Comparison of ENCODE assay signal across 1 cellular context in genomic region chr5:111757582-111758283, GRCh38.
TF ChIP-seq lines count a peak whose summit lies in the region.

No MANE protein-coding gene starts in this region.

TF ChIP-seq in GM12878, 131 proteins besides CTCF, POLR2A, EP300 and RAD21 (continued from another document and continues in another):
- TF ChIP-seq ZNF592 (IDR thresholded peaks at IDR 0.05): no peak
- no peak for TF ChIP-seq NKRF (conservative IDR thresholded peaks at IDR 0.05)
- no peak for TF ChIP-seq SUZ12 (IDR thresholded peaks at IDR 0.05; ENCODE audit: unreplicated experiment)
- TF ChIP-seq KAT2A (conservative IDR thresholded peaks at IDR 0.05; ENCODE audit: control insufficient read depth, low read depth, low read length): no peak
- no peak for TF ChIP-seq ZZZ3 (IDR thresholded peaks at IDR 0.05; ENCODE audit: control insufficient read depth, insufficient read length, low read depth)
- no peak for TF ChIP-seq EZH2 (IDR thresholded peaks at IDR 0.05; ENCODE audit: borderline replicate concordance, control insufficient read depth, low read depth, low read length)
- peak; percentile 21; the same call in 1 of the 2 replicates for TF ChIP-seq NR2F1 (conservative IDR thresholded peaks at IDR 0.05)
- peak; percentile 86; the same call in 1 of the 2 replicates for TF ChIP-seq BACH1 (IDR thresholded peaks at IDR 0.05; ENCODE audit: borderline replicate concordance)
- no peak for TF ChIP-seq NR2C2 (IDR thresholded peaks at IDR 0.05; ENCODE audit: borderline replicate concordance, control insufficient read depth, insufficient read length, low read depth)
- TF ChIP-seq HSF1 (IDR thresholded peaks at IDR 0.05; ENCODE audit: low read depth, low read length): no peak
- no peak for TF ChIP-seq ELK1 (IDR thresholded peaks at IDR 0.05; ENCODE audit: low read depth, low read length)
- peak; percentile 14 for TF ChIP-seq USF1 (IDR thresholded peaks at IDR 0.05; ENCODE audit: borderline replicate concordance, extremely low read length, insufficient read depth, low read depth, low read length)
- peak; percentile 33 for TF ChIP-seq PKNOX1 (IDR thresholded peaks at IDR 0.05)
- peak; percentile 81; the same call in 1 of the 2 replicates for TF ChIP-seq ZNF207 (IDR thresholded peaks at IDR 0.05; ENCODE audit: borderline replicate concordance)
- TF ChIP-seq ZNF217 (IDR thresholded peaks at IDR 0.05): peak; percentile 71; the same call in 1 of the 2 replicates
- TF ChIP-seq KLF5 (IDR thresholded peaks at IDR 0.05; ENCODE audit: partially characterized antibody): peak; percentile 1
- TF ChIP-seq NR2C1 (IDR thresholded peaks at IDR 0.05): 0 out of 2 replicates have a peak, but pooled peaks have one; percentile 15
- TF ChIP-seq SKIL (IDR thresholded peaks at IDR 0.05; ENCODE audit: low read depth, poor library complexity, severe bottlenecking): no peak
- peak; percentile 7 for TF ChIP-seq SP1 (IDR thresholded peaks at IDR 0.05; ENCODE audit: low read depth, low read length)
- TF ChIP-seq ZBTB40 (IDR thresholded peaks at IDR 0.05; ENCODE audit: borderline replicate concordance): no peak
- peak; percentile 14; the same call in 1 of the 2 replicates for TF ChIP-seq ATF2 (IDR thresholded peaks at IDR 0.05; ENCODE audit: low read length)
- TF ChIP-seq ZNF274 (IDR thresholded peaks at IDR 0.05; ENCODE audit: insufficient read depth, insufficient read length): no peak
- TF ChIP-seq HDAC2 (IDR thresholded peaks at IDR 0.05): no peak
- no peak for TF ChIP-seq USF2 (IDR thresholded peaks at IDR 0.05; ENCODE audit: borderline replicate concordance, low read depth, low read length)
- TF ChIP-seq POLR2AphosphoS2 (IDR thresholded peaks at IDR 0.05; ENCODE audit: low read depth, low read length): peak; percentile 53; the same call in 1 of the 2 replicates
- peak; percentile 42; the same call in 1 of the 2 replicates for TF ChIP-seq CREB1 (IDR thresholded peaks at IDR 0.05; ENCODE audit: low read depth)
- peak; percentile 37 for TF ChIP-seq MEF2B (IDR thresholded peaks at IDR 0.05; ENCODE audit: partially characterized antibody, poor library complexity, severe bottlenecking)
- no peak for TF ChIP-seq STAT3 (IDR thresholded peaks at IDR 0.05; ENCODE audit: low read depth, low read length)
- TF ChIP-seq SRF (IDR thresholded peaks at IDR 0.05; ENCODE audit: low read depth in 2 of 2, low read length in 2 of 2): peak; percentile 34 to 73; a peak in 1 of 4 replicates
- peak; percentile 99 for TF ChIP-seq BHLHE40 (IDR thresholded peaks at IDR 0.05; ENCODE audit: borderline replicate concordance in 1 of 2, low read depth in 2 of 2, low read length in 1 of 2)
- peak; percentile 55; the same call in 1 of the 2 replicates for TF ChIP-seq PAX5 (IDR thresholded peaks at IDR 0.05; ENCODE audit: borderline replicate concordance, low read depth, low read length)
- TF ChIP-seq RB1 (IDR thresholded peaks at IDR 0.05; ENCODE audit: borderline replicate concordance): peak; percentile 84; the same call in 1 of the 2 replicates
- peak; percentile 84; the same call in 1 of the 2 replicates for TF ChIP-seq PML (IDR thresholded peaks at IDR 0.05; ENCODE audit: low read length)
- TF ChIP-seq FOXM1 (IDR thresholded peaks at IDR 0.05; ENCODE audit: low read depth, low read length): peak; percentile 26; the same call in 1 of the 2 replicates
